In the genomic region with DNA sequence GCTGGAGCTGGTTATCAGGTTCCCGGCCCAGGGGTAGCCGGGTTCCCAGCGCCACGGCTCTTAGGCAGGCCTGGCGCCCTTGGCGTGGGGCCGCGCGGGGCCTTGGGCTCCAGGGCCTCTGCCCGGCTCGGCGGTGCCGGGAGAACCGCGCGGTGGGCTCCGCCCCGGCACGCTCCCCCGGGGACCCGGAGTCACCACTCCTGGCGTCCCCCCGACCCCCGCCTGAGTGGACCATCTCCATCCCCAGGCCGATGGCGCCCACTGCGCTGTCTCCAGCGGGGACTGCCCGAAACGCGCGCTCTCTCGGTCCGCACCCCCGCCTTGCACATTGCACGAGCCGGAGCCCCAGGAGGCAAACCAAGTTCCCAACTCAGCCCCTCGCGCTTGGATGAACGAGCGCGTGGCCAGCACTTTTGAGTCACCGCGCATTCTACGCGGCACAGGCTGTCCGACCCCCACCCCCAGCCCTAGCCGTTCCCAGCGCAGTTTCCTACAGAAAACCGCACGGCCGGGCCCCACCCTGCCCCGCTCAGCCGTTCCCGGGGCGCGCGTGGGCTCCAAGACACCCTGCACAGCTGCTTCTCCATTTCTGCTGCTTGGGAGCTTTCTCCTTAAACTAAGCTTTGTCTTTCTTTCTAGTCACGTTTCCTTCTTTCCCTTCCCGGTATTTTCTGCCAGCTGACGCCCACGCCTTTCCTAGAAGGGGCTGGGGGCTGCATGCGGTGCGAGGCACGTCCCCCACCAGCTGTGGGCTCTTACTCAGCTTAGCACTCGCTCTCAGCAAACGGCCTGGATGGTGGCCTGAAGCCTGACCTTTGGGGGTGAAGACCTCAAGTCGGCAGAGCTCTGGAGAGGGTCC, we compare ENCODE assay signal across 8 cellular contexts. TPM values are rescaled to one million over a fixed set of nuclear protein-coding genes. Genes with fewer than 3 reads are reported as not detected.
DNase-seq lines count a peak whose midpoint lies in the region; ATAC-seq and TF ChIP-seq lines count a peak whose summit lies in the region.

No MANE protein-coding gene starts in this region.

- H3K27ac ChIP-seq in 22Rv1 (peak overlapping the region; percentile 66), SJSA1 (peak overlapping the region; percentile 52; the same call in 1 of the 2 replicates)

- no peaks in the 10 kb centered on the region for H3K27me3 ChIP-seq in SJSA1 (replicated peaks)

- peak; percentile 27 for ATAC-seq in HG03108 (IDR thresholded peaks at IDR 0.05; ENCODE audit: unreplicated experiment)
- ATAC-seq in left colon, result peak; percentile 42

- TF ChIP-seq POLR2A in GM18526 (IDR thresholded peaks at IDR 0.05; ENCODE audit: extremely low read depth, insufficient read length), result peak; percentile 70

- peak overlapping the region; percentile 84 for H3K4me3 ChIP-seq in SJSA1

- peaks cover 5% of the 10 kb centered on the region for H3K27me3 Mint-ChIP-seq in brain

- H3K9me3 ChIP-seq in SJSA1 (replicated peaks), result no peaks in the 10 kb centered on the region

- peak overlapping the region; percentile 87 to 94 (median 92) for H3K4me3 Mint-ChIP-seq in brain

- H3K4me1 ChIP-seq in SJSA1 (replicated peaks), result peaks cover 4% of the 10 kb centered on the region

- H3K36me3 ChIP-seq in SJSA1, result no peaks in the 10 kb centered on the region

- intact Hi-C loops in left colon (cut with DNase I, micrococcal nuclease), result no loop called here

- H3K36me3 Mint-ChIP-seq in brain, result peaks cover 3% of the 10 kb centered on the region

- H3K27ac Mint-ChIP-seq in brain, result peak overlapping the region; percentile 89 to 98 (median 93)

- peaks cover 24% of the 10 kb centered on the region for H3K4me1 Mint-ChIP-seq in brain

- TF ChIP-seq CTCF in 22Rv1 (IDR thresholded peaks at IDR 0.05) (peak; percentile 10; the same call in 1 of the 2 replicates), brain (conservative IDR thresholded peaks at IDR 0.05) (peak in 1 of 2 experiments; percentile 22)

- DNase-seq in SJSA1 (ENCODE audit: low read depth in 1 of 2, low spot score in 2 of 2), result peak; percentile 18 to 50
- peak in 1 of 2 donors; percentile 49 for DNase-seq in left colon
- peak; percentile 55 for DNase-seq in stimulated activated CD4-positive, alpha-beta T cell treated with anti-CD3 and anti-CD28 coated beads, Interleukin-4, amount 100 ng/mL, for 1 hour
- DNase-seq in SHP77 treated with DMSO at 0.1 percent for 48 hours (lab: John Stamatoyannopoulos, UW), result no peak

- no peaks in the 10 kb centered on the region for H3K9me3 Mint-ChIP-seq in brain

RNA-seq across cellular contexts. Expression of a gene that starts 0.7 kb away (rescaled TPM):
- 17.7 and 22.1 TPM in 2 replicates for total RNA-seq in SJSA1 (2014; rRNA removed; shearing (Covaris generic))
- polyA plus RNA-seq in brain (ENCODE audit: insufficient read depth, low read depth, low replicate concordance), result 74.6 TPM
- 10 to 100 TPM; 52.0 to 54.2 TPM for total RNA-seq in left colon

RNA-seq across cellular contexts. Expression of a gene that starts 14.4 kb away (rescaled TPM):
- total RNA-seq in SJSA1 (2014; rRNA removed; shearing (Covaris generic)), result 15.6 and 17.7 TPM in 2 replicates
- 67.3 TPM for polyA plus RNA-seq in brain (ENCODE audit: insufficient read depth, low read depth, low replicate concordance)
- total RNA-seq in left colon, result 10 to 100 TPM; 61.6 to 68.8 TPM
